In genomic region chr18:50793641-50794565, GRCh38 we compare ENCODE assay signal across 2 cellular contexts.
TF ChIP-seq lines count a peak whose summit lies in the region.

No MANE protein-coding gene starts in this region.

TF ChIP-seq in H1, 55 proteins besides CTCF, POLR2A, EP300 and RAD21 (continued from another document):
- TF ChIP-seq ATF2 (IDR thresholded peaks at IDR 0.05; ENCODE audit: low read length) (no peak), CHD1 (IDR thresholded peaks at IDR 0.05; ENCODE audit: low read depth, low read length) (no peak), FOSL1 (IDR thresholded peaks at IDR 0.05; ENCODE audit: insufficient read depth, low read depth, low read length) (no peak), BRCA1 (IDR thresholded peaks at IDR 0.05; ENCODE audit: low read depth, low read length) (no peak), CTBP2 (IDR thresholded peaks at IDR 0.05; ENCODE audit: borderline replicate concordance, insufficient read depth, insufficient read length, low read length) (no peak), SRF (IDR thresholded peaks at IDR 0.05; ENCODE audit: low read depth, low read length) (no peak), SP2 (IDR thresholded peaks at IDR 0.05; ENCODE audit: low read length) (no peak), TAF7 (optimal IDR thresholded peaks at IDR 0.05; ENCODE audit: borderline replicate concordance, low read depth, low read length) (no peak), SP4 (IDR thresholded peaks at IDR 0.05; ENCODE audit: low read length) (no peak), ATF3 (IDR thresholded peaks at IDR 0.05; ENCODE audit: insufficient read depth, low read depth, low read length) (no peak), MAX (IDR thresholded peaks at IDR 0.05) (no peak), BACH1 (IDR thresholded peaks at IDR 0.05; ENCODE audit: low read length) (no peak)

TF ChIP-seq in SK-N-SH treated with all-trans-retinoic acid at 6 μM for 48 hours, 23 proteins besides CTCF, POLR2A, EP300 and RAD21 (continued from another document):
- TF ChIP-seq CREB5 (CRISPR knock-in tag; IDR thresholded peaks at IDR 0.05; ENCODE audit: low read depth), result no peak
- no peak for TF ChIP-seq ESRRG (CRISPR knock-in tag; IDR thresholded peaks at IDR 0.05)
- TF ChIP-seq ZNF565 (CRISPR knock-in tag; conservative IDR thresholded peaks at IDR 0.05; ENCODE audit: low read depth), result no peak
- no peak for TF ChIP-seq CSDC2 (CRISPR knock-in tag; IDR thresholded peaks at IDR 0.05)
- TF ChIP-seq ZC3H10 (CRISPR knock-in tag; IDR thresholded peaks at IDR 0.05), result no peak
- no peak for TF ChIP-seq ARNTL (CRISPR knock-in tag; IDR thresholded peaks at IDR 0.05; ENCODE audit: borderline replicate concordance, low read depth)
